ENCODE assay signal across 15 cellular contexts in the genomic region with DNA sequence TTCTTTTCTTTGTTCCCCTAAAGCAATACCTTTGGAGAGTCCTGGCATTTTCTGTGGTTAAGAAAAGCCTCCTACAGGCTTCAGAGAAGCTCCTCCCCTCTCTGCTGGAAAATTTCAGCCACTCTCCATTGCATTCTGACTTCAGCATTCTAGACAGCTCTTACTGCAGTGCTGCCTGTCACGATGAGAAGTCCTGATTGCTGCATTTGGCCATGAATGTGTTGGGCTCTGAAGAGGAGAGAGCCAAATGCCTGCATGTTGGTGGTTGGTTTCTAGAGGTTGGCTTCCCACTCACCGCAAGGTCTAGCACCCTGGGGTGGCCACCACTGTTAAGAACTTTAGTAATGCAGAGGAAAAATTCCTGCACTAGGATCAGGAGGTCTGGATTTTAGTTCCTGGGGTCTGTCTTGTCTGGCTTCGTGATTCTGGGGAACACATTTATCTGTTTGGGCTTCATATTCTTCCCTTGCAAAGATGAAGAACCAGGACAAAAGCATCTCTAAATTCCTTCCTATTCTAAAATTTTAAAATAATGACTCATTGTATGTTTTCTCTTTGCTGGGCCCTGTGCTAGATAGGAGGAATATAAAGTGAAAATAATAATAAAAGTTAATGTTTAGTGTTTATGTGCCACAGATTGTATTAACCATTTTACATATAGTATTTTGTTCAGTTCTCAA. TPM values are rescaled to one million over a fixed set of nuclear protein-coding genes. Genes with fewer than 3 reads are reported as not detected.
A peak's percentile ranks its signal among the peaks of the same experiment; 100 is the strongest.
DNase-seq lines count a peak whose midpoint lies in the region; ATAC-seq and TF ChIP-seq lines count a peak whose summit lies in the region.
"Had no signal": no experiment of that assay in that cellular context is flagged by ENCODE, and none has a peak within 500 bp of the region (broad histone marks: within the 10 kb centered on the region; RNA-seq: fewer than 3 reads in every experiment).

No MANE protein-coding gene starts in this region.

- 77% methylated on average over 3 of the region's 3 CpGs; no CpG with 5 or more reads in 1 of the 2 experiments for WGBS in endodermal cell (ENCODE audit: insufficient coverage in 1 of 2, insufficient read length in 1 of 2), 2 experiments

- no peak for ATAC-seq in esophagus mucosa
- no peak for ATAC-seq in GM18868 (IDR thresholded peaks at IDR 0.05; ENCODE audit: unreplicated experiment)
- no peak for ATAC-seq in GM18498 (IDR thresholded peaks at IDR 0.05; ENCODE audit: unreplicated experiment)
- ATAC-seq: activated naive CD8-positive, alpha-beta T cell treated with anti-CD3 and anti-CD28 coated beads, Interleukin-2, amount 50 U/mL, for 24 hours; stimulated activated naive CD8-positive, alpha-beta T cell treated with anti-CD3 and anti-CD28 coated beads, Interleukin-15, amount 100 ng/mL, for 72 hours had no signal

- H3K27me3 Mint-ChIP-seq in endodermal cell (ENCODE audit: insufficient read depth), result no peaks in the 10 kb centered on the region
- H3K27me3 Mint-ChIP-seq: activated naive CD8-positive, alpha-beta T cell treated with anti-CD3 and anti-CD28 coated beads, Interleukin-2, amount 50 U/mL, for 24 hours; stimulated activated naive CD8-positive, alpha-beta T cell treated with anti-CD3 and anti-CD28 coated beads, Interleukin-15, amount 100 ng/mL, for 72 hours had no signal

- H3K36me3 ChIP-seq in endodermal cell (ENCODE audit: control insufficient read depth, insufficient read depth, low read length), result peaks cover 2% of the 10 kb centered on the region
- H3K36me3 ChIP-seq: ovary had no signal

- no peak overlapping the region for H3K4me3 Mint-ChIP-seq in endodermal cell
- H3K4me3 Mint-ChIP-seq: activated naive CD8-positive, alpha-beta T cell treated with anti-CD3 and anti-CD28 coated beads, Interleukin-2, amount 50 U/mL, for 24 hours; immature natural killer cell; stimulated activated naive CD8-positive, alpha-beta T cell treated with anti-CD3 and anti-CD28 coated beads, Interleukin-15, amount 100 ng/mL, for 72 hours had no signal

- H3K9me3 ChIP-seq in endodermal cell (ENCODE audit: control insufficient read depth, low read length), result no peaks in the 10 kb centered on the region
- H3K9me3 ChIP-seq: ovary had no signal

- DNase-seq in AG08395 (ENCODE audit: low spot score), result peak; percentile 43
- DNase-seq in NCI-H2107 treated with DMSO at 0.1 percent for 48 hours (lab: John Stamatoyannopoulos, UW; ENCODE audit: unreplicated experiment), result peak; percentile 5
- DNase-seq in endodermal cell, result peak; percentile 55
- DNase-seq in left kidney (ENCODE audit: low read depth, low spot score), result peak; percentile 2
- no peak for DNase-seq in globus pallidus (ENCODE audit: low spot score)
- DNase-seq: activated CD8-positive, alpha-beta memory T cell treated with anti-CD3 and anti-CD28 coated beads for 24 hours; activated naive CD8-positive, alpha-beta T cell treated with anti-CD3 and anti-CD28 coated beads, Interleukin-2, amount 50 U/mL, for 24 hours; immature natural killer cell; ovary; stimulated activated CD4-positive, alpha-beta T cell treated with anti-CD3 and anti-CD28 coated beads, Interleukin-4, amount 100 ng/mL, for 24 hours; stimulated activated naive CD8-positive, alpha-beta T cell treated with anti-CD3 and anti-CD28 coated beads, Interleukin-15, amount 100 ng/mL, for 72 hours; T-helper 9 cell had no signal

- H3K36me3 Mint-ChIP-seq in endodermal cell (ENCODE audit: low read depth), result peaks cover 21% of the 10 kb centered on the region

- H3K27ac Mint-ChIP-seq in endodermal cell, result peak overlapping the region; percentile 3
- H3K27ac Mint-ChIP-seq: activated naive CD8-positive, alpha-beta T cell treated with anti-CD3 and anti-CD28 coated beads, Interleukin-2, amount 50 U/mL, for 24 hours; immature natural killer cell had no signal

- H3K4me1 Mint-ChIP-seq in endodermal cell, result no peaks in the 10 kb centered on the region
- H3K4me1 Mint-ChIP-seq: activated naive CD8-positive, alpha-beta T cell treated with anti-CD3 and anti-CD28 coated beads, Interleukin-2, amount 50 U/mL, for 24 hours; immature natural killer cell; stimulated activated naive CD8-positive, alpha-beta T cell treated with anti-CD3 and anti-CD28 coated beads, Interleukin-15, amount 100 ng/mL, for 72 hours had no signal

- no peaks in the 10 kb centered on the region for H3K9me3 Mint-ChIP-seq in endodermal cell
- H3K9me3 Mint-ChIP-seq: activated naive CD8-positive, alpha-beta T cell treated with anti-CD3 and anti-CD28 coated beads, Interleukin-2, amount 50 U/mL, for 24 hours; immature natural killer cell; stimulated activated naive CD8-positive, alpha-beta T cell treated with anti-CD3 and anti-CD28 coated beads, Interleukin-15, amount 100 ng/mL, for 72 hours had no signal

- H3K4me3 ChIP-seq in endodermal cell (ENCODE audit: low read length), result no peak overlapping the region
- H3K4me3 ChIP-seq: ovary had no signal

- no peaks in the 10 kb centered on the region for H3K4me1 ChIP-seq in endodermal cell (ENCODE audit: control insufficient read depth, insufficient read depth, low read length)

- no peaks in the 10 kb centered on the region for H3K27me3 ChIP-seq in endodermal cell (ENCODE audit: control insufficient read depth, insufficient read depth, low read length, poor library complexity, severe bottlenecking)
- H3K27me3 ChIP-seq: ovary had no signal

- H3K9ac ChIP-seq in endodermal cell (ENCODE audit: extremely low read depth, low read length, poor library complexity, severe bottlenecking), result no peak overlapping the region

- peak overlapping the region; percentile 24 for H3K27ac ChIP-seq in endodermal cell (ENCODE audit: low read depth, low read length)
- H3K27ac ChIP-seq: ovary had no signal

- no peak for TF ChIP-seq CTCF in endodermal cell (conservative IDR thresholded peaks at IDR 0.05)

RNA-seq across cellular contexts. Expression of gene COA4, which starts 38.1 kb away (rescaled TPM):
- total RNA-seq in endodermal cell (100 to 1,000 TPM in 1 of 2 donors, 10 to 100 TPM in 1; 85.7 to 151 TPM), esophagus mucosa (46.8 TPM)
- polyA plus RNA-seq in endodermal cell (2013, experiment 1 of 2), result 65.8 TPM
- polyA plus RNA-seq in endodermal cell (2013, experiment 2 of 2), result 60.9 TPM

RNA-seq across cellular contexts. Expression of gene PAAF1, which starts 38.2 kb away (rescaled TPM):
- total RNA-seq in endodermal cell (10 to 100 TPM; 31.3 to 74.3 TPM), esophagus mucosa (9.8 TPM)
- 35.4 TPM for polyA plus RNA-seq in endodermal cell (2013, experiment 1 of 2)
- polyA plus RNA-seq in endodermal cell (2013, experiment 2 of 2), result 29.5 TPM

RNA-seq across cellular contexts. Expression of gene MRPL48, which starts 50.9 kb away (rescaled TPM):
- total RNA-seq in endodermal cell (10 to 100 TPM; 36.4 to 55.3 TPM), esophagus mucosa (25.8 TPM)
- 51.1 TPM for polyA plus RNA-seq in endodermal cell (2013, experiment 1 of 2)
- 50.3 TPM for polyA plus RNA-seq in endodermal cell (2013, experiment 2 of 2)
